In genomic region chr3:184284696-184285095, GRCh38 we compare ENCODE assay signal across 9 cellular contexts. TPM values are rescaled to one million over a fixed set of nuclear protein-coding genes. Genes with fewer than 3 reads are reported as not detected.
A peak's percentile ranks its signal among the peaks of the same experiment; 100 is the strongest.
DNase-seq lines count a peak whose midpoint lies in the region; ATAC-seq and TF ChIP-seq lines count a peak whose summit lies in the region.
"Had no signal": no experiment of that assay in that cellular context is flagged by ENCODE, and none has a peak within 500 bp of the region (broad histone marks: within the 10 kb centered on the region; RNA-seq: fewer than 3 reads in every experiment).

No MANE protein-coding gene starts in this region.

- H3K4me2 ChIP-seq in neural cell (ENCODE audit: low read length) = no peak overlapping the region

- no peaks in the 10 kb centered on the region for H3K36me3 ChIP-seq in neural cell (ENCODE audit: insufficient read depth, low read length)

- H3K9me2 ChIP-seq in neural cell (ENCODE audit: insufficient read depth, low read length) = no peaks in the 10 kb centered on the region

- DNase-seq in SKM-1 (lab: John Stamatoyannopoulos, UW; ENCODE audit: unreplicated experiment) = peak; percentile 9
- no peak for DNase-seq in SKM-1 treated with dmso at 0.1 percent for 144 hours (lab: John Stamatoyannopoulos, UW; ENCODE audit: unreplicated experiment)
- DNase-seq in NCI-H1092 treated with DMSO at 0.1 percent for 48 hours (lab: John Stamatoyannopoulos, UW) = peak; percentile 80
- DNase-seq in epithelial cell of proximal tubule (ENCODE audit: low read depth) = peak; percentile 6
- no peak for DNase-seq in activated gamma-delta T cell (lab: John Stamatoyannopoulos, UW)

- H3K9ac ChIP-seq in neural cell (ENCODE audit: low read length) = no peak overlapping the region

- no peaks in the 10 kb centered on the region for H4K20me1 ChIP-seq in neural cell (ENCODE audit: insufficient read depth)

- H3K4me3 ChIP-seq in epithelial cell of proximal tubule (ENCODE audit: low read depth, low read length) (no peak overlapping the region), neural cell (ENCODE audit: low read length) (no peak overlapping the region)

- ATAC-seq in SK-N-SH treated with all-trans-retinoic acid at 6 μM for 48 hours = peak; percentile 92
- no peak for ATAC-seq in HG03175 (IDR thresholded peaks at IDR 0.05; ENCODE audit: unreplicated experiment)

- no peak overlapping the region for H3K27ac ChIP-seq in neural cell (ENCODE audit: low read length)
- H3K27ac ChIP-seq: C4-2B had no signal

- TF ChIP-seq RAD21 in neural cell (conservative IDR thresholded peaks at IDR 0.05) = peak; percentile 91

- H3K79me2 ChIP-seq in neural cell (replicated peaks; ENCODE audit: insufficient read depth, low read length) = no peaks in the 10 kb centered on the region

- H2AFZ ChIP-seq in neural cell (ENCODE audit: low read depth, low read length) = no peak overlapping the region

- no peaks in the 10 kb centered on the region for H3K9me3 ChIP-seq in neural cell (ENCODE audit: low read length)

- H3F3A ChIP-seq in neural cell (ENCODE audit: insufficient read depth, low read length, poor library complexity, severe bottlenecking) = no peaks in the 10 kb centered on the region

- TF ChIP-seq EP300 in neural cell (conservative IDR thresholded peaks at IDR 0.05; ENCODE audit: poor library complexity, severe bottlenecking) = peak; percentile 42

- H3K27me3 ChIP-seq in neural cell (ENCODE audit: insufficient read depth, low read depth, low read length) = no peaks in the 10 kb centered on the region

- TF ChIP-seq CTCF in epithelial cell of proximal tubule (conservative IDR thresholded peaks at IDR 0.05; ENCODE audit: low read depth, low read length) = peak; percentile 70
- peak; percentile 88 for TF ChIP-seq CTCF in neural cell (IDR thresholded peaks at IDR 0.05; ENCODE audit: poor library complexity, severe bottlenecking)

TF ChIP-seq in SK-N-SH treated with all-trans-retinoic acid at 6 μM for 48 hours, 23 proteins besides CTCF, POLR2A, EP300 and RAD21:
- TF ChIP-seq TOX (CRISPR knock-in tag; IDR thresholded peaks at IDR 0.05; ENCODE audit: borderline replicate concordance) = no peak
- no peak for TF ChIP-seq ZNF8 (CRISPR knock-in tag; IDR thresholded peaks at IDR 0.05)
- no peak for TF ChIP-seq TCF4 (CRISPR knock-in tag; IDR thresholded peaks at IDR 0.05; ENCODE audit: borderline replicate concordance)
- no peak for TF ChIP-seq PATZ1 (CRISPR knock-in tag; IDR thresholded peaks at IDR 0.05; ENCODE audit: borderline replicate concordance)
- no peak for TF ChIP-seq TSHZ2 (CRISPR knock-in tag; IDR thresholded peaks at IDR 0.05)
- TF ChIP-seq ARNTL (CRISPR knock-in tag; IDR thresholded peaks at IDR 0.05; ENCODE audit: borderline replicate concordance, low read depth) = no peak
TF ChIP-seq in SK-N-SH treated with all-trans-retinoic acid at 6 μM for 48 hours: peak in this region for 0.

TF ChIP-seq in neural cell, 6 proteins besides CTCF, POLR2A, EP300 and RAD21:
- TF ChIP-seq EZH2 (IDR thresholded peaks at IDR 0.05; ENCODE audit: borderline replicate concordance, insufficient read depth, low read length, poor library complexity, severe bottlenecking) (no peak), MXI1 (conservative IDR thresholded peaks at IDR 0.05; ENCODE audit: poor library complexity, severe bottlenecking) (peak; percentile 53), SMC3 (conservative IDR thresholded peaks at IDR 0.05; ENCODE audit: poor library complexity) (peak; percentile 85), TAF1 (IDR thresholded peaks at IDR 0.05; ENCODE audit: low read depth) (no peak), REST (IDR thresholded peaks at IDR 0.05; ENCODE audit: borderline replicate concordance) (peak; percentile 65), POLR2AphosphoS5 (IDR thresholded peaks at IDR 0.05) (peak; percentile 52)

RNA-seq across cellular contexts. Expression of gene ECE2, which starts 8.9 kb away (rescaled TPM):
- not detected in 2 replicates for total RNA-seq in epithelial cell of proximal tubule
- polyA plus RNA-seq in neural cell = 0.22 and 0.42 TPM in 2 replicates
- not detected in 2 replicates for polyA minus RNA-seq in neural cell

RNA-seq across cellular contexts. Expression of gene PSMD2, which starts 14.3 kb away (rescaled TPM):
- 506 and 1,067 TPM in 2 replicates for total RNA-seq in epithelial cell of proximal tubule
- polyA plus RNA-seq in neural cell = 319 and 363 TPM in 2 replicates
- 411 and 429 TPM in 2 replicates for polyA minus RNA-seq in neural cell

RNA-seq across cellular contexts. Expression of gene CAMK2N2, which starts 23.3 kb away (rescaled TPM):
- 0.22 and 0.35 TPM in 2 replicates for total RNA-seq in epithelial cell of proximal tubule
- polyA plus RNA-seq in neural cell = 2.8 and 5.7 TPM in 2 replicates
- 5.2 and 5.8 TPM in 2 replicates for polyA minus RNA-seq in neural cell

RNA-seq across cellular contexts. Expression of gene EIF4G1, which starts 29.7 kb away (rescaled TPM):
- 313 and 519 TPM in 2 replicates for total RNA-seq in epithelial cell of proximal tubule
- polyA plus RNA-seq in neural cell = 66.9 and 80.0 TPM in 2 replicates
- 90.1 and 101 TPM in 2 replicates for polyA minus RNA-seq in neural cell

RNA-seq across cellular contexts. Expression of gene EEF1AKMT4, which starts 35.2 kb away (rescaled TPM):
- total RNA-seq in epithelial cell of proximal tubule = 6.2 and 6.6 TPM in 2 replicates
- polyA plus RNA-seq in neural cell = 1.6 and 1.8 TPM in 2 replicates
- polyA minus RNA-seq in neural cell = 0.49 and 1.0 TPM in 2 replicates

Comparison
In these comparisons a context has a peak if more than half of its experiments do, and no peak if none do; other contexts are left out.
1. DNase-seq: peak in SKM-1 (single experiment), NCI-H1092 treated with DMSO at 0.1 percent for 48 hours (single experiment) and epithelial cell of proximal tubule (single experiment); none in SKM-1 treated with dmso at 0.1 percent for 144 hours (single experiment) and activated gamma-delta T cell (single experiment).